ENCODE assay signal across 8 cellular contexts in the genomic region with DNA sequence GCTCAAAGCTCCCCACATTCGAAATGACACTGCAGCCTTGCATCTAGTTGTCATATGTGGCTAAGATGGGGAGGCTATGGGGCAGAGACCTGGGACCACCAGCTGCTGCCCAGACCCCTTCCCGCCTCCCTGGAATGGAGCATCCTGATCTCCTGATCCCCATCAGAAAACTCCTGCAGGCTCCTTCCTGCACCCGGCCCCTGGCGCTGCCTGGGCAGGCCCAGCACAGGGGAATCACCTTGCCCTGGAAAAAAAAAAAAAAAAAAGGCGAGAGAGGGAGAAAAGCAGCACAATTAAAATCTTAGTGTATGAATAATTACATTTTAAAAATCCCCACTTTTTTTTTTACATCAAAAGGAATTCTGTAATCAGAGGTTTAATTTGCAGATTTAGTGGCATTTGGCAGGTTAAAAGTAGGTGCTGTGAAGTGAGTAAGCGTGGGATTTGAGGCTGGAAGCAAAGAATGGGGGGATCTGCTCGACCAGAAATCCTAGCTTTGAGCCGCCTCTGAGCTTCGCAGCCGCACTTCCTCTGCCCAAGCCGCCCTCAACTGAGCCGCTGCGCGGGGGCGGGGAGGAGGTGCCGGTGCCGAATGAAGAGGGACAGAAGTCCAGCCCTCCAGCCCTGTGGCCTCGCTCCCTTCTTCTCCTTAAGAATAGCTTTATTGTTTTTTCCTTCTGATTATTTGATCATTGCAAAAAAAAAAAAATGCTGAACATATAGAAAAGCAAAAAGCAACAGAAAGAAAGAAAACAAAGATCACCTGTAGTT. TPM values are rescaled to one million over a fixed set of nuclear protein-coding genes. Genes with fewer than 3 reads are reported as not detected.
A peak's percentile ranks its signal among the peaks of the same experiment; 100 is the strongest.
DNase-seq lines count a peak whose midpoint lies in the region; ATAC-seq and TF ChIP-seq lines count a peak whose summit lies in the region.

No MANE protein-coding gene starts in this region.

- H3K4me3 ChIP-seq in GM23248: 0 out of 2 replicates have a peak overlapping the region, but pooled peaks have one; percentile 23
- H3K4me3 ChIP-seq in SK-N-SH (ENCODE audit: low read depth in 2 of 2, low read length in 1 of 2): no peak overlapping the region; a peak in 1 of 4 replicates
- H3K4me3 ChIP-seq in colonic mucosa: no peak overlapping the region

- POLR2A ChIA-PET in SK-N-SH (lab: Yijun Ruan, JAX): no interaction called here

- H3K36me3 ChIP-seq in GM23248 (ENCODE audit: low read depth) (no peaks in the 10 kb centered on the region), SK-N-SH (replicated peaks in 1 of 2; ENCODE audit: control insufficient read depth in 1 of 2, insufficient read depth in 2 of 2, low read length in 1 of 2) (no peaks in the 10 kb centered on the region), colonic mucosa (no peaks in the 10 kb centered on the region)

- H2AFZ ChIP-seq in GM23248 (peak overlapping the region; percentile 47), SK-N-SH (ENCODE audit: low read depth) (0 out of 2 replicates have a peak overlapping the region, but pooled peaks have one; percentile 29)

- H3K27me3 ChIP-seq in GM23248 (replicated peaks; ENCODE audit: insufficient read depth) (peaks cover 40% of the 10 kb centered on the region), SK-N-SH (ENCODE audit: insufficient read depth) (peaks cover 12% of the 10 kb centered on the region), colonic mucosa (peaks cover 25% of the 10 kb centered on the region)

- H3K4me1 ChIP-seq in GM23248 (ENCODE audit: insufficient read depth): peaks cover 5% of the 10 kb centered on the region; the same call in 1 of the 2 replicates
- H3K4me1 ChIP-seq in SK-N-SH (ENCODE audit: control insufficient read depth in 1 of 2, insufficient read depth in 2 of 2, low read depth in 1 of 2, low read length in 1 of 2): peaks cover 0 to 9% of the 10 kb centered on the region in 2 experiments; a peak in 2 of 4 replicates
- no peaks in the 10 kb centered on the region for H3K4me1 ChIP-seq in colonic mucosa

- H4K20me1 ChIP-seq in GM23248 (ENCODE audit: insufficient read depth) (no peaks in the 10 kb centered on the region), SK-N-SH (ENCODE audit: insufficient read depth) (no peaks in the 10 kb centered on the region)

- DNase-seq in GM23248 (peak; percentile 43), SK-N-SH (peak; percentile 53), renal cortical epithelial cell (ENCODE audit: low read depth) (peak; percentile 19), hepatic stellate cell (ENCODE audit: low spot score) (no peak), HuH-7.5 (ENCODE audit: low spot score) (no peak), NCI-H1417 treated with DMSO at 0.1 percent for 48 hours (lab: John Stamatoyannopoulos, UW) (no peak), colonic mucosa (no peak)

- H3K79me2 ChIP-seq in GM23248 (ENCODE audit: insufficient read depth) (no peaks in the 10 kb centered on the region), SK-N-SH (ENCODE audit: insufficient read depth) (no peaks in the 10 kb centered on the region)

- peak overlapping the region; percentile 17 for H3K4me2 ChIP-seq in GM23248 (ENCODE audit: unreplicated experiment)
- H3K4me2 ChIP-seq in SK-N-SH: 0 out of 2 replicates have a peak overlapping the region, but pooled peaks have one; percentile 19

- H3K27ac ChIP-seq in GM23248 (no peak overlapping the region), SK-N-SH (ENCODE audit: low read depth in 2 of 2, low read length in 1 of 2) (no peak overlapping the region), colonic mucosa (no peak overlapping the region)

- H3K9me2 ChIP-seq in GM23248 (ENCODE audit: insufficient read depth) (no peaks in the 10 kb centered on the region), SK-N-SH (no peaks in the 10 kb centered on the region)

- no peak for TF ChIP-seq RAD21 in SK-N-SH (IDR thresholded peaks at IDR 0.05; ENCODE audit: low read length)

- TF ChIP-seq CTCF in SK-N-SH (IDR thresholded peaks at IDR 0.05) (no peak), colonic mucosa (IDR thresholded peaks at IDR 0.05) (no peak)

- intact Hi-C loops in colonic mucosa (cut with DNase I): no loop called here

- CTCF ChIA-PET in SK-N-SH (lab: Yijun Ruan, JAX): interaction anchor here (0.8 to 1.7 kb wide), 7 partner anchors 8 to 255 kb away, joined by 3 to 9 read pairs (median 4); no protein-coding TSS in a partner anchor

- in situ Hi-C loops in GM23248 (cut with MboI): loop anchor here (25.0 kb wide), 1 partner anchor 487 kb away; a partner anchor contains a TSS

- no peaks in the 10 kb centered on the region for H3F3A ChIP-seq in GM23248 (ENCODE audit: insufficient read depth)
- H3F3A ChIP-seq in SK-N-SH (replicated peaks; ENCODE audit: insufficient read depth): no peaks in the 10 kb centered on the region

- no peaks in the 10 kb centered on the region for H3K9me3 ChIP-seq in GM23248 (ENCODE audit: low read depth)
- no peaks in the 10 kb centered on the region for H3K9me3 ChIP-seq in SK-N-SH
- H3K9me3 ChIP-seq in colonic mucosa: no peaks in the 10 kb centered on the region

- no peak for TF ChIP-seq EP300 in SK-N-SH (IDR thresholded peaks at IDR 0.05; ENCODE audit: borderline replicate concordance in 1 of 2, low read depth in 1 of 2, low read length in 1 of 2)

- 3 to 4% methylated on average over 18 of the region's 18 CpGs for WGBS in GM23248 (ENCODE audit: low coverage in 1 of 2, low lambda C conversion rate in 2 of 2, missing lambda C conversion rate in 2 of 2), 2 experiments
- 37% methylated on average over 18 of the region's 18 CpGs for WGBS in SK-N-SH (ENCODE audit: low lambda C conversion rate)

- peak; percentile 29 for ATAC-seq in esophagus mucosa

- H3K9ac ChIP-seq in GM23248 (no peak overlapping the region), SK-N-SH (no peak overlapping the region), colonic mucosa (ENCODE audit: low read depth in 2 of 2, low read length in 2 of 2) (no peak overlapping the region)

TF ChIP-seq in SK-N-SH, 30 proteins besides CTCF, POLR2A, EP300 and RAD21:
- TF ChIP-seq GATA2 (CRISPR knock-in tag; IDR thresholded peaks at IDR 0.05) (no peak), TAF1 (IDR thresholded peaks at IDR 0.05; ENCODE audit: borderline replicate concordance, low read depth, low read length) (no peak), FOSL2 (IDR thresholded peaks at IDR 0.05; ENCODE audit: borderline replicate concordance, low read depth) (no peak), RXRA (IDR thresholded peaks at IDR 0.05; ENCODE audit: borderline replicate concordance, low read depth) (no peak), NFIC (IDR thresholded peaks at IDR 0.05; ENCODE audit: borderline replicate concordance) (no peak), YY1 (IDR thresholded peaks at IDR 0.05; ENCODE audit: low read depth) (no peak), POLR2AphosphoS5 (IDR thresholded peaks at IDR 0.05; ENCODE audit: low read depth, low read length) (no peak), FOXJ3 (CRISPR knock-in tag; IDR thresholded peaks at IDR 0.05) (no peak), TEAD4 (IDR thresholded peaks at IDR 0.05; ENCODE audit: borderline replicate concordance, insufficient read depth) (no peak)
- TF ChIP-seq, protein P1, sequence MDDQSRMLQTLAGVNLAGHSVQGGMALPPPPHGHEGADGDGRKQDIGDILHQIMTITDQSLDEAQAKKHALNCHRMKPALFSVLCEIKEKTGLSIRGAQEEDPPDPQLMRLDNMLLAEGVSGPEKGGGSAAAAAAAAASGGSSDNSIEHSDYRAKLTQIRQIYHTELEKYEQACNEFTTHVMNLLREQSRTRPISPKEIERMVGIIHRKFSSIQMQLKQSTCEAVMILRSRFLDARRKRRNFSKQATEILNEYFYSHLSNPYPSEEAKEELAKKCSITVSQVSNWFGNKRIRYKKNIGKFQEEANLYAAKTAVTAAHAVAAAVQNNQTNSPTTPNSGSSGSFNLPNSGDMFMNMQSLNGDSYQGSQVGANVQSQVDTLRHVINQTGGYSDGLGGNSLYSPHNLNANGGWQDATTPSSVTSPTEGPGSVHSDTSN (IDR thresholded peaks at IDR 0.05): no peak
- TF ChIP-seq, protein P2, sequence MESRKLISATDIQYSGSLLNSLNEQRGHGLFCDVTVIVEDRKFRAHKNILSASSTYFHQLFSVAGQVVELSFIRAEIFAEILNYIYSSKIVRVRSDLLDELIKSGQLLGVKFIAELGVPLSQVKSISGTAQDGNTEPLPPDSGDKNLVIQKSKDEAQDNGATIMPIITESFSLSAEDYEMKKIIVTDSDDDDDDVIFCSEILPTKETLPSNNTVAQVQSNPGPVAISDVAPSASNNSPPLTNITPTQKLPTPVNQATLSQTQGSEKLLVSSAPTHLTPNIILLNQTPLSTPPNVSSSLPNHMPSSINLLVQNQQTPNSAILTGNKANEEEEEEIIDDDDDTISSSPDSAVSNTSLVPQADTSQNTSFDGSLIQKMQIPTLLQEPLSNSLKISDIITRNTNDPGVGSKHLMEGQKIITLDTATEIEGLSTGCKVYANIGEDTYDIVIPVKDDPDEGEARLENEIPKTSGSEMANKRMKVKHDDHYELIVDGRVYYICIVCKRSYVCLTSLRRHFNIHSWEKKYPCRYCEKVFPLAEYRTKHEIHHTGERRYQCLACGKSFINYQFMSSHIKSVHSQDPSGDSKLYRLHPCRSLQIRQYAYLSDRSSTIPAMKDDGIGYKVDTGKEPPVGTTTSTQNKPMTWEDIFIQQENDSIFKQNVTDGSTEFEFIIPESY (IDR thresholded peaks at IDR 0.05; ENCODE audit: borderline replicate concordance, low read depth): no peak

RNA-seq across cellular contexts. Expression of a gene that starts 30.0 kb away (rescaled TPM):
- 12.0 and 22.2 TPM in 2 replicates for total RNA-seq in GM23248 (2014; rRNA removed; shearing (Covaris generic))
- 25.3 and 26.3 TPM in 2 replicates for polyA plus RNA-seq in GM23248 (2016; fragmentation: Nextera tagmentation; extraction: Ambion mirVana)
- not detected in 2 replicates for polyA plus RNA-seq in SK-N-SH (2012; rRNA removed)
- polyA plus RNA-seq in SK-N-SH (2012; cell fraction: cytosol; rRNA removed): not detected in 2 replicates
- polyA plus RNA-seq in SK-N-SH (2012; cell fraction: nucleus; rRNA removed): 0.05 and 0.13 TPM in 2 replicates
- total RNA-seq in esophagus mucosa: 6.5 TPM
- 1.9 and 14.2 TPM in 2 replicates for total RNA-seq in renal cortical epithelial cell
- 10 to 100 TPM; 17.5 to 23.3 TPM for total RNA-seq in colonic mucosa

Comparison
In these comparisons a context has a peak if more than half of its experiments do, and no peak if none do; other contexts are left out.
1. DNase-seq: peak in GM23248 (single experiment), SK-N-SH (single experiment) and renal cortical epithelial cell (single experiment); none in hepatic stellate cell (single experiment), HuH-7.5 (single experiment), NCI-H1417 treated with DMSO at 0.1 percent for 48 hours (single experiment) and colonic mucosa (single experiment).